Comparison of ENCODE assay signal across 16 cellular contexts in genomic region chr4:141229408-141230101, GRCh38. TPM values are rescaled to one million over a fixed set of nuclear protein-coding genes. Genes with fewer than 3 reads are reported as not detected.
DNase-seq lines count a peak whose midpoint lies in the region; ATAC-seq, FAIRE-seq and TF ChIP-seq lines count a peak whose summit lies in the region.
"Had no signal": no experiment of that assay in that cellular context is flagged by ENCODE, and none has a peak within 500 bp of the region (broad histone marks: within the 10 kb centered on the region; RNA-seq: fewer than 3 reads in every experiment).

No MANE protein-coding gene starts in this region.

- no peaks in the 10 kb centered on the region for H3K27me3 ChIP-seq in keratinocyte (ENCODE audit: control insufficient read depth, extremely low read depth, insufficient read depth, low read length)
- H3K27me3 ChIP-seq: cardiac muscle cell, hepatocyte, ovary had no signal

- H3K4me2 ChIP-seq in keratinocyte (ENCODE audit: control insufficient read depth, extremely low read depth, insufficient read depth, low read depth, low read length), result no peak overlapping the region
- H3K4me2 ChIP-seq: hepatocyte had no signal

- H3K9ac ChIP-seq in keratinocyte (ENCODE audit: control insufficient read depth, extremely low read depth, insufficient read depth, low read length), result no peak overlapping the region

- H3K4me1 ChIP-seq in keratinocyte (ENCODE audit: control insufficient read depth, extremely low read depth, insufficient read depth, low read length), result no peaks in the 10 kb centered on the region

- peak overlapping the region; percentile 31 for H3K27ac ChIP-seq in keratinocyte (ENCODE audit: control insufficient read depth, insufficient read depth, low read length)
- H3K27ac ChIP-seq: 22Rv1, cardiac muscle cell, hepatocyte, ovary had no signal

- H3K79me2 ChIP-seq in keratinocyte (ENCODE audit: control insufficient read depth, insufficient read depth, low read length), result peaks cover 6% of the 10 kb centered on the region

- TF ChIP-seq CTCF in keratinocyte (optimal IDR thresholded peaks at IDR 0.05 in 1 of 3, IDR thresholded peaks at IDR 0.05 in 1 of 3, conservative IDR thresholded peaks at IDR 0.05 in 1 of 3; ENCODE audit: extremely low read depth in 1 of 3, insufficient read depth in 2 of 3, low read length in 3 of 3), result no peak

- no peak overlapping the region for H3K4me3 ChIP-seq in keratinocyte (ENCODE audit: control insufficient read depth in 2 of 3, extremely low read depth in 1 of 3, insufficient read depth in 2 of 3, low read depth in 1 of 3, low read length in 3 of 3)
- H3K4me3 ChIP-seq: cardiac muscle cell, hepatocyte, ovary had no signal

- H3K9me1 ChIP-seq in keratinocyte (ENCODE audit: control insufficient read depth, extremely low read depth, insufficient read depth, low read length), result no peaks in the 10 kb centered on the region

- H3K9me3 ChIP-seq in keratinocyte (ENCODE audit: control insufficient read depth, low read depth, low read length), result no peaks in the 10 kb centered on the region
- H3K9me3 ChIP-seq: ovary had no signal

- peaks cover 14 to 21% of the 10 kb centered on the region in 2 experiments for H3K36me3 ChIP-seq in keratinocyte (ENCODE audit: control insufficient read depth in 2 of 2, extremely low read depth in 1 of 2, insufficient read depth in 2 of 2, low read length in 2 of 2)
- H3K36me3 ChIP-seq: ovary had no signal

- peak; percentile 5 for DNase-seq in DMS53 (lab: John Stamatoyannopoulos, UW)
- DNase-seq in DMS53 treated with DMSO at 0.1 percent for 48 hours (lab: John Stamatoyannopoulos, UW; ENCODE audit: unreplicated experiment), result no peak
- peak; percentile 17 for DNase-seq in keratinocyte (ENCODE audit: low read depth, low spot score)
- no peak for DNase-seq in activated naive CD4-positive, alpha-beta T cell (lab: John Stamatoyannopoulos, UW)
- DNase-seq in activated CD4-positive, alpha-beta T cell treated with anti-CD3 and anti-CD28 coated beads for 48 hours, result no peak
- DNase-seq in 8988T, result no peak
- DNase-seq: KBM-7; NCI-H226; ovary; stimulated activated naive CD4-positive, alpha-beta T cell had no signal

- no peak overlapping the region for H2AFZ ChIP-seq in keratinocyte (ENCODE audit: control insufficient read depth, low read length)
- H2AFZ ChIP-seq: hepatocyte had no signal

- no peaks in the 10 kb centered on the region for H4K20me1 ChIP-seq in keratinocyte (ENCODE audit: control insufficient read depth, extremely low read depth, insufficient read depth, low read length)

- dilution Hi-C loops in keratinocyte (cut with MboI; ENCODE audit: extremely low pct_ligation_motif_present, low sequenced_read_pairs), result no loop called here

- peak; percentile 65 for ATAC-seq in GM21529 (IDR thresholded peaks at IDR 0.05; ENCODE audit: unreplicated experiment)
- ATAC-seq in HG03139 (IDR thresholded peaks at IDR 0.05; ENCODE audit: unreplicated experiment), result peak; percentile 75

- FAIRE-seq in keratinocyte (lab: Jason Lieb, UNC), result peak; percentile 60
- FAIRE-seq: endothelial cell of umbilical vein had no signal

RNA-seq across cellular contexts. Expression of gene ZNF330, which starts 8.9 kb away (rescaled TPM):
- 19.2 to 31.1 TPM (median 24.9 TPM) in 3 replicates for polyA plus RNA-seq in keratinocyte
- 59.9 TPM for polyA plus RNA-seq in keratinocyte (2011; ENCODE audit: low read depth)
- 17.8 and 27.1 TPM in 2 replicates for polyA plus RNA-seq in keratinocyte (2011; cell fraction: cytosol; rRNA removed)
- 28.4 and 32.7 TPM in 2 replicates for polyA plus RNA-seq in keratinocyte (2011; cell fraction: nucleus; rRNA removed)
- 24.2 and 36.8 TPM in 2 replicates for polyA plus RNA-seq in keratinocyte (2012; ENCODE audit: low replicate concordance)
- polyA minus RNA-seq in keratinocyte, result 6.6 to 31.9 TPM (median 20.9 TPM) in 3 replicates
- 21.7 TPM for polyA minus RNA-seq in keratinocyte (2011; cell fraction: cytosol; rRNA and poly(A)+ RNA removed)
- polyA minus RNA-seq in keratinocyte (2011; cell fraction: nucleus; rRNA and poly(A)+ RNA removed), result 9.8 and 11.8 TPM in 2 replicates

Comparison
In these comparisons a context has a peak if more than half of its experiments do, and no peak if none do; other contexts are left out.
1. DNase-seq: peak in DMS53 (single experiment) and keratinocyte (single experiment); none in DMS53 treated with DMSO at 0.1 percent for 48 hours (single experiment), activated naive CD4-positive, alpha-beta T cell (0 of 4), activated CD4-positive, alpha-beta T cell treated with anti-CD3 and anti-CD28 coated beads for 48 hours (single experiment) and 8988T (single experiment).